ENCODE assay signal across 25 cellular contexts in genomic region chr4:32841217-32841616, GRCh38.
"Had no signal": no experiment of that assay in that cellular context is flagged by ENCODE, and none has a peak within 500 bp of the region (broad histone marks: within the 10 kb centered on the region; RNA-seq: fewer than 3 reads in every experiment).

No MANE protein-coding gene starts in this region.

- H3K4me1 Mint-ChIP-seq: naive B cell; nephron; stimulated activated memory B cell treated with anti-CD40 and anti-IgM and Interleukin-4, amounts not matched to agents 10 μg/mL and 1 μg/mL and 100 μg/mL, for 72 hours had no signal

- H3K27me3 ChIP-seq: colonic mucosa, heart left ventricle, left lung, pancreas, tibial artery, upper lobe of right lung, vagina had no signal

- H3K4me1 ChIP-seq: colonic mucosa, heart left ventricle, left lung, pancreas, tibial artery, upper lobe of right lung, vagina had no signal

- DNase-seq: colonic mucosa; effector CD4-positive, alpha-beta T cell; foreskin melanocyte; heart left ventricle; hypothalamus; kidney glomerular epithelial cell; left lung; mesenchymal stem cell; midbrain; naive B cell; occipital lobe; pancreas; right cardiac atrium; stimulated activated CD4-positive, alpha-beta T cell treated with anti-CD3 and anti-CD28 coated beads, Interleukin-15, amount 100 ng/mL, for 24 hours; stimulated activated CD4-positive, alpha-beta T cell treated with anti-CD3 and anti-CD28 coated beads, Interleukin-1b, Interleukin-23, amount 100 ng/mL, for 48 hours; stimulated activated CD4-positive, alpha-beta T cell treated with anti-CD3 and anti-CD28 coated beads, Interleukin-4, amount 100 ng/mL, for 24 hours; tibial artery; upper lobe of right lung had no signal

- H3K36me3 Mint-ChIP-seq: naive B cell; stimulated activated memory B cell treated with anti-CD40 and anti-IgM and Interleukin-4, amounts not matched to agents 10 μg/mL and 1 μg/mL and 100 μg/mL, for 72 hours had no signal

- H3K4me3 Mint-ChIP-seq: naive B cell; nephron; stimulated activated memory B cell treated with anti-CD40 and anti-IgM and Interleukin-4, amounts not matched to agents 10 μg/mL and 1 μg/mL and 100 μg/mL, for 72 hours; stimulated activated naive CD8-positive, alpha-beta T cell treated with anti-CD3 and anti-CD28 coated beads, Interleukin-15, Interleukin-2, amounts not matched to agents 100 ng/mL and 50 ng/mL, for 24 hours had no signal

- ATAC-seq: heart left ventricle; left lung; pancreas; right cardiac atrium; stimulated activated memory B cell treated with anti-CD40 and anti-IgM and Interleukin-4, amounts not matched to agents 10 μg/mL and 1 μg/mL and 100 μg/mL, for 72 hours; upper lobe of right lung had no signal

- H3K27ac Mint-ChIP-seq: naive B cell; nephron; progenitor cell of endocrine pancreas; stimulated activated memory B cell treated with anti-CD40 and anti-IgM and Interleukin-4, amounts not matched to agents 10 μg/mL and 1 μg/mL and 100 μg/mL, for 72 hours; stimulated activated naive CD8-positive, alpha-beta T cell treated with anti-CD3 and anti-CD28 coated beads, Interleukin-15, Interleukin-2, amounts not matched to agents 100 ng/mL and 50 ng/mL, for 24 hours had no signal

- H3K36me3 ChIP-seq: colonic mucosa, heart left ventricle, left lung, pancreas, tibial artery, upper lobe of right lung, vagina had no signal

- H3K9me3 Mint-ChIP-seq: naive B cell; nephron; stimulated activated memory B cell treated with anti-CD40 and anti-IgM and Interleukin-4, amounts not matched to agents 10 μg/mL and 1 μg/mL and 100 μg/mL, for 72 hours had no signal

- H3K27ac ChIP-seq: colonic mucosa, heart left ventricle, left lung, pancreas, tibial artery, upper lobe of right lung, vagina had no signal

- H3K27me3 Mint-ChIP-seq: naive B cell; progenitor cell of endocrine pancreas; stimulated activated memory B cell treated with anti-CD40 and anti-IgM and Interleukin-4, amounts not matched to agents 10 μg/mL and 1 μg/mL and 100 μg/mL, for 72 hours; stimulated activated naive CD8-positive, alpha-beta T cell treated with anti-CD3 and anti-CD28 coated beads, Interleukin-15, Interleukin-2, amounts not matched to agents 100 ng/mL and 50 ng/mL, for 24 hours had no signal

- FAIRE-seq: islet of Langerhans, pancreas had no signal

- H3K4me3 ChIP-seq: colonic mucosa, heart left ventricle, left lung, lung, pancreas, tibial artery, upper lobe of right lung, vagina had no signal

- H3K9me3 ChIP-seq: colonic mucosa, heart left ventricle, left lung, pancreas, tibial artery, upper lobe of right lung, vagina had no signal
